1 cellular context compared by ENCODE assay signal in the genomic region with DNA sequence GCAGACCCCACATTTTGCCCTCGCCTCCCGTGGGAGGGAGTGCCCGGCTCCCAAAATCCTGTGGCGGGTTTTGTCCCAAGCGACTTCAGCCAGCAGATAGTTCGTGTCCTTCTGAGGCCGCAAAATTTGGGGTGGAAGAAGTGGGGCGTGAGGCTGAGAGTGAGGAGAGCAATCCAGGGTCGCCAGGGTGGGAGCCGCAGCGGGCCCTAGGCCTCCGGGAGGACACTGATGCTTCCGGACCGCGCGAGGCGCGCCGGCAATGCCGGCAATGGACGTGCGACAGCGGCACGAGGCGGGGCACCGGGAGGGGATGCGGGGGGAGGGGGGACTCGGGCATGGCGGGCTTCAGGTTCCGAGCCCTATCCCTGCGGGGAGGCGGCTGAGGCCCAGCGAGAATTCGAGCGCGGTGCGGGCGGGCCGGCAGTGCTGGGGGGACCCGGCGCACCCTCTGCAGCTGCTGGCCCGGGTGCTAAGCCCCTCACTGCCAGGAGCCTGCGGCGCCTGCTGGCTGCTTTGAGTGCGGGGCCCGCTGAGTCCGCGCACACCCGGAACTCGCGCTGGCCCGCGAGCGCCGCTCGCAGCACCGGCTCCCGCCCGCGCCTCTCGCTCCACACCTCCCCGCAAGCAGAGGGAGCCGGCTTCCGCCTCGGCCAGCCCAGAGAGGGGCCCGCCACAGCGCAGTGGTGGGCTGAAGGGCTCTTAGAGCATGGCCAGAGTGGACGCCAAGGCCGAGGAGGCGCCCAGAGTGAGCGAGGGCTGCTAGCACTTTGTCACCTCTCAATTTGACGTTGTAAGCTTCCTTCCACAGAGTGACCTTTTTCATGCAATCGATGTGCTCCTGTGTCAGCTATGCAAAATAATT.
A peak's percentile ranks its signal among the peaks of the same experiment; 100 is the strongest.
TF ChIP-seq lines count a peak whose summit lies in the region.

No MANE protein-coding gene starts in this region.

TF ChIP-seq in K562, 482 proteins besides CTCF, POLR2A, EP300 and RAD21 (continued from another document and continues in another):
- TF ChIP-seq KAT2B (IDR thresholded peaks at IDR 0.05; ENCODE audit: low read depth, low read length) (no peak), SIX5 (IDR thresholded peaks at IDR 0.05; ENCODE audit: borderline replicate concordance in 1 of 2, insufficient read depth in 1 of 2, low read depth in 1 of 2, low read length in 2 of 2) (no peak), ZSCAN29 (IDR thresholded peaks at IDR 0.05) (0 out of 2 replicates have a peak, but pooled peaks have one; percentile 19), HDAC8 (tag; IDR thresholded peaks at IDR 0.05) (no peak), CHCHD3 (CRISPR knock-in tag; IDR thresholded peaks at IDR 0.05) (no peak), BRF1 (IDR thresholded peaks at IDR 0.05; ENCODE audit: borderline replicate concordance, extremely low read depth, insufficient read length) (no peak), SAFB (IDR thresholded peaks at IDR 0.05; ENCODE audit: borderline replicate concordance, low read depth, low read length) (peak; percentile 78), DIDO1 (tag; IDR thresholded peaks at IDR 0.05; ENCODE audit: low read depth) (peak; percentile 25; the same call in 1 of the 2 replicates), KLF6 (CRISPR knock-in tag; IDR thresholded peaks at IDR 0.05; ENCODE audit: borderline replicate concordance) (no peak), SREBF1 (IDR thresholded peaks at IDR 0.05; ENCODE audit: borderline replicate concordance, low read depth, low read length) (no peak), ZBED1 (IDR thresholded peaks at IDR 0.05) (no peak), ILF3 (IDR thresholded peaks at IDR 0.05; ENCODE audit: borderline replicate concordance) (no peak), ETV1 (tag; conservative IDR thresholded peaks at IDR 0.05; ENCODE audit: low read depth) (peak; percentile 69), TAF1 (IDR thresholded peaks at IDR 0.05; ENCODE audit: control insufficient read depth, extremely low read depth, insufficient read depth, low read length, severe bottlenecking) (peak; percentile 50), NR2F6 (CRISPR knock-in tag; IDR thresholded peaks at IDR 0.05) (no peak), NCOA4 (IDR thresholded peaks at IDR 0.05; ENCODE audit: partially characterized antibody) (no peak), TAF9B (IDR thresholded peaks at IDR 0.05; ENCODE audit: partially characterized antibody) (no peak), KDM5B (IDR thresholded peaks at IDR 0.05; ENCODE audit: insufficient replicate concordance, low read depth, low read length) (peak; percentile 18), DPF2 (IDR thresholded peaks at IDR 0.05) (no peak), LARP7 (IDR thresholded peaks at IDR 0.05) (no peak), BCOR (IDR thresholded peaks at IDR 0.05) (peak; percentile 59; the same call in 1 of the 2 replicates), SREBF2 (CRISPR knock-in tag; IDR thresholded peaks at IDR 0.05) (no peak), ZNF23 (CRISPR knock-in tag; IDR thresholded peaks at IDR 0.05) (no peak), POLR3G (IDR thresholded peaks at IDR 0.05; ENCODE audit: extremely low read depth, insufficient read length, insufficient replicate concordance) (no peak), KLF16 (IDR thresholded peaks at IDR 0.05) (peak; percentile 56; the same call in 1 of the 2 replicates), PHB2 (IDR thresholded peaks at IDR 0.05; ENCODE audit: low read depth) (no peak), COPS2 (conservative IDR thresholded peaks at IDR 0.05) (no peak), ZNF764 (CRISPR knock-in tag; IDR thresholded peaks at IDR 0.05; ENCODE audit: low read depth) (no peak), SMAD1 (IDR thresholded peaks at IDR 0.05; ENCODE audit: low read depth, low read length, partially characterized antibody) (no peak), YY1 (IDR thresholded peaks at IDR 0.05; ENCODE audit: borderline replicate concordance in 1 of 3, control insufficient read depth in 1 of 3, extremely low read depth in 1 of 3, insufficient read depth in 3 of 3, insufficient read length in 1 of 3, insufficient replicate concordance in 2 of 3, low read depth in 1 of 3, low read length in 2 of 3) (peak in 2 of 3 experiments; percentile 35 to 71), PURB (CRISPR knock-in tag; IDR thresholded peaks at IDR 0.05; ENCODE audit: low read depth) (no peak), BRD9 (IDR thresholded peaks at IDR 0.05; ENCODE audit: low read depth, partially characterized antibody) (peak; percentile 50), ZC3H4 (CRISPR knock-in tag; IDR thresholded peaks at IDR 0.05; ENCODE audit: borderline replicate concordance) (no peak), IRF2 (CRISPR knock-in tag; IDR thresholded peaks at IDR 0.05) (no peak), MECOM (CRISPR knock-in tag; IDR thresholded peaks at IDR 0.05) (no peak), ZSCAN32 (CRISPR knock-in tag; IDR thresholded peaks at IDR 0.05) (no peak), TCF7L2 (IDR thresholded peaks at IDR 0.05; ENCODE audit: low read depth, low read length) (no peak), SRSF7 (optimal IDR thresholded peaks at IDR 0.05; ENCODE audit: low read depth, low read length) (no peak), SMAD4 (CRISPR knock-in tag; conservative IDR thresholded peaks at IDR 0.05) (0 out of 2 replicates have a peak, but pooled peaks have one; percentile 16), SOX6 (IDR thresholded peaks at IDR 0.05) (no peak), MCM3 (IDR thresholded peaks at IDR 0.05) (no peak), HNRNPK (IDR thresholded peaks at IDR 0.05; ENCODE audit: low read depth, low read length, poor library complexity, severe bottlenecking) (no peak), LEF1 (IDR thresholded peaks at IDR 0.05) (no peak), NR2C1 (IDR thresholded peaks at IDR 0.05) (no peak), NR2C1 (tag; IDR thresholded peaks at IDR 0.05) (no peak), TRIM24 (IDR thresholded peaks at IDR 0.05) (no peak), KDM4B (IDR thresholded peaks at IDR 0.05; ENCODE audit: borderline replicate concordance in 2 of 2, low read depth in 1 of 2) (no peak), FOS (IDR thresholded peaks at IDR 0.05; ENCODE audit: extremely low read depth, insufficient read length) (no peak), GABPB1 (CRISPR knock-in tag; IDR thresholded peaks at IDR 0.05) (peak; percentile 28; the same call in 1 of the 2 replicates), ZNF263 (CRISPR knock-in tag; IDR thresholded peaks at IDR 0.05; ENCODE audit: borderline replicate concordance) (no peak; the same call in 1 of the 2 replicates), NEUROD1 (IDR thresholded peaks at IDR 0.05; ENCODE audit: borderline replicate concordance, low read depth, low read length, partially characterized antibody) (no peak), KDM2B (CRISPR knock-in tag; IDR thresholded peaks at IDR 0.05) (no peak)
- TF ChIP-seq, protein P1, sequence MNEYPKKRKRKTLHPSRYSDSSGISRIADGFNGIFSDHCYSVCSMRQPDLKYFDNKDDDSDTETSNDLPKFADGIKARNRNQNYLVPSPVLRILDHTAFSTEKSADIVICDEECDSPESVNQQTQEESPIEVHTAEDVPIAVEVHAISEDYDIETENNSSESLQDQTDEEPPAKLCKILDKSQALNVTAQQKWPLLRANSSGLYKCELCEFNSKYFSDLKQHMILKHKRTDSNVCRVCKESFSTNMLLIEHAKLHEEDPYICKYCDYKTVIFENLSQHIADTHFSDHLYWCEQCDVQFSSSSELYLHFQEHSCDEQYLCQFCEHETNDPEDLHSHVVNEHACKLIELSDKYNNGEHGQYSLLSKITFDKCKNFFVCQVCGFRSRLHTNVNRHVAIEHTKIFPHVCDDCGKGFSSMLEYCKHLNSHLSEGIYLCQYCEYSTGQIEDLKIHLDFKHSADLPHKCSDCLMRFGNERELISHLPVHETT (CRISPR knock-in tag; conservative IDR thresholded peaks at IDR 0.05 in 1 of 2, IDR thresholded peaks at IDR 0.05 in 1 of 2) = peak in 1 of 2 experiments; percentile 42; a peak in 1 of 4 replicates
- TF ChIP-seq, protein P2, sequence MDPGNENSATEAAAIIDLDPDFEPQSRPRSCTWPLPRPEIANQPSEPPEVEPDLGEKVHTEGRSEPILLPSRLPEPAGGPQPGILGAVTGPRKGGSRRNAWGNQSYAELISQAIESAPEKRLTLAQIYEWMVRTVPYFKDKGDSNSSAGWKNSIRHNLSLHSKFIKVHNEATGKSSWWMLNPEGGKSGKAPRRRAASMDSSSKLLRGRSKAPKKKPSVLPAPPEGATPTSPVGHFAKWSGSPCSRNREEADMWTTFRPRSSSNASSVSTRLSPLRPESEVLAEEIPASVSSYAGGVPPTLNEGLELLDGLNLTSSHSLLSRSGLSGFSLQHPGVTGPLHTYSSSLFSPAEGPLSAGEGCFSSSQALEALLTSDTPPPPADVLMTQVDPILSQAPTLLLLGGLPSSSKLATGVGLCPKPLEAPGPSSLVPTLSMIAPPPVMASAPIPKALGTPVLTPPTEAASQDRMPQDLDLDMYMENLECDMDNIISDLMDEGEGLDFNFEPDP (CRISPR knock-in tag; IDR thresholded peaks at IDR 0.05) = no peak
- TF ChIP-seq, protein P3, sequence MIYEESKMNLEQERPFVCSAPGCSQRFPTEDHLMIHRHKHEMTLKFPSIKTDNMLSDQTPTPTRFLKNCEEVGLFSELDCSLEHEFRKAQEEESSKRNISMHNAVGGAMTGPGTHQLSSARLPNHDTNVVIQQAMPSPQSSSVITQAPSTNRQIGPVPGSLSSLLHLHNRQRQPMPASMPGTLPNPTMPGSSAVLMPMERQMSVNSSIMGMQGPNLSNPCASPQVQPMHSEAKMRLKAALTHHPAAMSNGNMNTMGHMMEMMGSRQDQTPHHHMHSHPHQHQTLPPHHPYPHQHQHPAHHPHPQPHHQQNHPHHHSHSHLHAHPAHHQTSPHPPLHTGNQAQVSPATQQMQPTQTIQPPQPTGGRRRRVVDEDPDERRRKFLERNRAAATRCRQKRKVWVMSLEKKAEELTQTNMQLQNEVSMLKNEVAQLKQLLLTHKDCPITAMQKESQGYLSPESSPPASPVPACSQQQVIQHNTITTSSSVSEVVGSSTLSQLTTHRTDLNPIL (CRISPR knock-in tag; IDR thresholded peaks at IDR 0.05) = no peak
- TF ChIP-seq, protein P4, sequence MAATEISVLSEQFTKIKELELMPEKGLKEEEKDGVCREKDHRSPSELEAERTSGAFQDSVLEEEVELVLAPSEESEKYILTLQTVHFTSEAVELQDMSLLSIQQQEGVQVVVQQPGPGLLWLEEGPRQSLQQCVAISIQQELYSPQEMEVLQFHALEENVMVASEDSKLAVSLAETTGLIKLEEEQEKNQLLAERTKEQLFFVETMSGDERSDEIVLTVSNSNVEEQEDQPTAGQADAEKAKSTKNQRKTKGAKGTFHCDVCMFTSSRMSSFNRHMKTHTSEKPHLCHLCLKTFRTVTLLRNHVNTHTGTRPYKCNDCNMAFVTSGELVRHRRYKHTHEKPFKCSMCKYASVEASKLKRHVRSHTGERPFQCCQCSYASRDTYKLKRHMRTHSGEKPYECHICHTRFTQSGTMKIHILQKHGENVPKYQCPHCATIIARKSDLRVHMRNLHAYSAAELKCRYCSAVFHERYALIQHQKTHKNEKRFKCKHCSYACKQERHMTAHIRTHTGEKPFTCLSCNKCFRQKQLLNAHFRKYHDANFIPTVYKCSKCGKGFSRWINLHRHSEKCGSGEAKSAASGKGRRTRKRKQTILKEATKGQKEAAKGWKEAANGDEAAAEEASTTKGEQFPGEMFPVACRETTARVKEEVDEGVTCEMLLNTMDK (IDR thresholded peaks at IDR 0.05; ENCODE audit: borderline replicate concordance, insufficient read depth, low read depth, low read length, poor library complexity, severe bottlenecking) = peak; percentile 54
- TF ChIP-seq, protein P5, sequence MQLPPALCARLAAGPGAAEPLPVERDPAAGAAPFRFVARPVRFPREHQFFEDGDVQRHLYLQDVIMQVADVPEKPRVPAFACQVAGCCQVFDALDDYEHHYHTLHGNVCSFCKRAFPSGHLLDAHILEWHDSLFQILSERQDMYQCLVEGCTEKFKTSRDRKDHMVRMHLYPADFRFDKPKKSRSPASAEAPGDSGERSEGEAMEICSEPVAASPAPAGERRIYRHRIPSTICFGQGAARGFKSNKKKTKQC (CRISPR knock-in tag; IDR thresholded peaks at IDR 0.05) = no peak
- TF ChIP-seq, protein P6, sequence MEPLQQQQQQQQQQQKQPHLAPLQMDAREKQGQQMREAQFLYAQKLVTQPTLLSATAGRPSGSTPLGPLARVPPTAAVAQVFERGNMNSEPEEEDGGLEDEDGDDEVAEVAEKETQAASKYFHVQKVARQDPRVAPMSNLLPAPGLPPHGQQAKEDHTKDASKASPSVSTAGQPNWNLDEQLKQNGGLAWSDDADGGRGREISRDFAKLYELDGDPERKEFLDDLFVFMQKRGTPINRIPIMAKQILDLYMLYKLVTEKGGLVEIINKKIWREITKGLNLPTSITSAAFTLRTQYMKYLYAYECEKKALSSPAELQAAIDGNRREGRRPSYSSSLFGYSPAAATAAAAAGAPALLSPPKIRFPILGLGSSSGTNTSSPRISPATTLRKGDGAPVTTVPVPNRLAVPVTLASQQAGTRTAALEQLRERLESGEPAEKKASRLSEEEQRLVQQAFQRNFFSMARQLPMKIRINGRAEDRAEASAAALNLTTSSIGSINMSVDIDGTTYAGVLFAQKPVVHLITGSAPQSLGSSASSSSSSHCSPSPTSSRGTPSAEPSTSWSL (CRISPR knock-in tag; IDR thresholded peaks at IDR 0.05; ENCODE audit: borderline replicate concordance) = no peak
- TF ChIP-seq, protein P7, sequence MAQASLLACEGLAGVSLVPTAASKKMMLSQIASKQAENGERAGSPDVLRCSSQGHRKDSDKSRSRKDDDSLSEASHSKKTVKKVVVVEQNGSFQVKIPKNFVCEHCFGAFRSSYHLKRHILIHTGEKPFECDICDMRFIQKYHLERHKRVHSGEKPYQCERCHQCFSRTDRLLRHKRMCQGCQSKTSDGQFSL (CRISPR knock-in tag; IDR thresholded peaks at IDR 0.05) = no peak
- TF ChIP-seq, protein P7 (tag; IDR thresholded peaks at IDR 0.05) = no peak
- TF ChIP-seq, protein P8, sequence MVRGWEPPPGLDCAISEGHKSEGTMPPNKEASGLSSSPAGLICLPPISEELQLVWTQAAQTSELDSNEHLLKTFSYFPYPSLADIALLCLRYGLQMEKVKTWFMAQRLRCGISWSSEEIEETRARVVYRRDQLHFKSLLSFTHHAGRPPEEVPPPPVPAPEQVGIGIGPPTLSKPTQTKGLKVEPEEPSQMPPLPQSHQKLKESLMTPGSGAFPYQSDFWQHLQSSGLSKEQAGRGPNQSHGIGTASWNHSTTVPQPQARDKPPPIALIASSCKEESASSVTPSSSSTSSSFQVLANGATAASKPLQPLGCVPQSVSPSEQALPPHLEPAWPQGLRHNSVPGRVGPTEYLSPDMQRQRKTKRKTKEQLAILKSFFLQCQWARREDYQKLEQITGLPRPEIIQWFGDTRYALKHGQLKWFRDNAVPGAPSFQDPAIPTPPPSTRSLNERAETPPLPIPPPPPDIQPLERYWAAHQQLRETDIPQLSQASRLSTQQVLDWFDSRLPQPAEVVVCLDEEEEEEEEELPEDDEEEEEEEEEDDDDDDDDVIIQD (CRISPR knock-in tag; IDR thresholded peaks at IDR 0.05) = no peak
- TF ChIP-seq, protein P9, sequence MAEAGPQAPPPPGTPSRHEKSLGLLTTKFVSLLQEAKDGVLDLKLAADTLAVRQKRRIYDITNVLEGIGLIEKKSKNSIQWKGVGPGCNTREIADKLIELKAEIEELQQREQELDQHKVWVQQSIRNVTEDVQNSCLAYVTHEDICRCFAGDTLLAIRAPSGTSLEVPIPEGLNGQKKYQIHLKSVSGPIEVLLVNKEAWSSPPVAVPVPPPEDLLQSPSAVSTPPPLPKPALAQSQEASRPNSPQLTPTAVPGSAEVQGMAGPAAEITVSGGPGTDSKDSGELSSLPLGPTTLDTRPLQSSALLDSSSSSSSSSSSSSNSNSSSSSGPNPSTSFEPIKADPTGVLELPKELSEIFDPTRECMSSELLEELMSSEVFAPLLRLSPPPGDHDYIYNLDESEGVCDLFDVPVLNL (CRISPR knock-in tag; IDR thresholded peaks at IDR 0.05; ENCODE audit: low read depth) = no peak
